Comparison of ENCODE assay signal across 2 cellular contexts in genomic region chr10:95493862-95494261, GRCh38.
TF ChIP-seq lines count a peak whose summit lies in the region.

No MANE protein-coding gene starts in this region.

TF ChIP-seq in HEK293, 187 proteins besides CTCF, POLR2A, EP300 and RAD21 (continued from another document):
- TF ChIP-seq PRDM10 (tag by site-specific recombination; IDR thresholded peaks at IDR 0.05) = peak; percentile 59

TF ChIP-seq in H1, 55 proteins besides CTCF, POLR2A, EP300 and RAD21 (continued from another document):
- TF ChIP-seq CHD7 (IDR thresholded peaks at IDR 0.05; ENCODE audit: insufficient replicate concordance, low read length) (no peak), CTBP2 (IDR thresholded peaks at IDR 0.05; ENCODE audit: borderline replicate concordance, insufficient read depth, insufficient read length, low read length) (no peak)
